In genomic region chr13:32010137-32010536, GRCh38 we compare ENCODE assay signal across 1 cellular context.
TF ChIP-seq lines count a peak whose summit lies in the region.

No MANE protein-coding gene starts in this region.

TF ChIP-seq in HepG2, 621 proteins besides CTCF, POLR2A, EP300 and RAD21:
- TF ChIP-seq ZNF430 (CRISPR knock-in tag; IDR thresholded peaks at IDR 0.05): no peak
- TF ChIP-seq ZFX (CRISPR knock-in tag; IDR thresholded peaks at IDR 0.05; ENCODE audit: low read depth): no peak
- no peak for TF ChIP-seq TCF7 (IDR thresholded peaks at IDR 0.05; ENCODE audit: low read depth)
- no peak for TF ChIP-seq SMARCE1 (IDR thresholded peaks at IDR 0.05; ENCODE audit: borderline replicate concordance)
- no peak for TF ChIP-seq ERF (CRISPR knock-in tag; IDR thresholded peaks at IDR 0.05)
- TF ChIP-seq, protein P1, sequence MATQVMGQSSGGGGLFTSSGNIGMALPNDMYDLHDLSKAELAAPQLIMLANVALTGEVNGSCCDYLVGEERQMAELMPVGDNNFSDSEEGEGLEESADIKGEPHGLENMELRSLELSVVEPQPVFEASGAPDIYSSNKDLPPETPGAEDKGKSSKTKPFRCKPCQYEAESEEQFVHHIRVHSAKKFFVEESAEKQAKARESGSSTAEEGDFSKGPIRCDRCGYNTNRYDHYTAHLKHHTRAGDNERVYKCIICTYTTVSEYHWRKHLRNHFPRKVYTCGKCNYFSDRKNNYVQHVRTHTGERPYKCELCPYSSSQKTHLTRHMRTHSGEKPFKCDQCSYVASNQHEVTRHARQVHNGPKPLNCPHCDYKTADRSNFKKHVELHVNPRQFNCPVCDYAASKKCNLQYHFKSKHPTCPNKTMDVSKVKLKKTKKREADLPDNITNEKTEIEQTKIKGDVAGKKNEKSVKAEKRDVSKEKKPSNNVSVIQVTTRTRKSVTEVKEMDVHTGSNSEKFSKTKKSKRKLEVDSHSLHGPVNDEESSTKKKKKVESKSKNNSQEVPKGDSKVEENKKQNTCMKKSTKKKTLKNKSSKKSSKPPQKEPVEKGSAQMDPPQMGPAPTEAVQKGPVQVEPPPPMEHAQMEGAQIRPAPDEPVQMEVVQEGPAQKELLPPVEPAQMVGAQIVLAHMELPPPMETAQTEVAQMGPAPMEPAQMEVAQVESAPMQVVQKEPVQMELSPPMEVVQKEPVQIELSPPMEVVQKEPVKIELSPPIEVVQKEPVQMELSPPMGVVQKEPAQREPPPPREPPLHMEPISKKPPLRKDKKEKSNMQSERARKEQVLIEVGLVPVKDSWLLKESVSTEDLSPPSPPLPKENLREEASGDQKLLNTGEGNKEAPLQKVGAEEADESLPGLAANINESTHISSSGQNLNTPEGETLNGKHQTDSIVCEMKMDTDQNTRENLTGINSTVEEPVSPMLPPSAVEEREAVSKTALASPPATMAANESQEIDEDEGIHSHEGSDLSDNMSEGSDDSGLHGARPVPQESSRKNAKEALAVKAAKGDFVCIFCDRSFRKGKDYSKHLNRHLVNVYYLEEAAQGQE (IDR thresholded peaks at IDR 0.05; ENCODE audit: borderline replicate concordance in 1 of 2, low read depth in 1 of 2, low read length in 2 of 2): no peak
- TF ChIP-seq NR2F6 (IDR thresholded peaks at IDR 0.05): no peak
- TF ChIP-seq NR2F6 (CRISPR knock-in tag; IDR thresholded peaks at IDR 0.05): no peak
- no peak for TF ChIP-seq CREM (IDR thresholded peaks at IDR 0.05)
- no peak for TF ChIP-seq CREM (CRISPR knock-in tag; IDR thresholded peaks at IDR 0.05)
